21 cellular contexts compared by ENCODE assay signal in genomic region chr1:221444346-221444745, GRCh38.
DNase-seq lines count a peak whose midpoint lies in the region; ATAC-seq and TF ChIP-seq lines count a peak whose summit lies in the region.
"Had no signal": no experiment of that assay in that cellular context is flagged by ENCODE, and none has a peak within 500 bp of the region (broad histone marks: within the 10 kb centered on the region; RNA-seq: fewer than 3 reads in every experiment).

No MANE protein-coding gene starts in this region.

- no peak overlapping the region for H3K9ac ChIP-seq in fibroblast of lung (ENCODE audit: insufficient read depth, low read length)
- H3K9ac ChIP-seq: BLaER1 had no signal

- H3K27me3 ChIP-seq in right cardiac atrium (ENCODE audit: control insufficient read depth, insufficient read depth) (no peaks in the 10 kb centered on the region), fibroblast of lung (ENCODE audit: control insufficient read depth, insufficient read depth, low read length) (no peaks in the 10 kb centered on the region)
- H3K27me3 ChIP-seq: BLaER1 had no signal

- H3K4me2 ChIP-seq in fibroblast of lung (ENCODE audit: extremely low read depth, insufficient read depth, low read length), result no peak overlapping the region
- H3K4me2 ChIP-seq: BLaER1 had no signal

- H3K36me3 ChIP-seq in fibroblast of lung (ENCODE audit: control insufficient read depth, insufficient read depth, low read length), result no peaks in the 10 kb centered on the region
- H3K36me3 ChIP-seq: BLaER1 had no signal

- H4K20me1 ChIP-seq in fibroblast of lung (ENCODE audit: control insufficient read depth, extremely low read depth, insufficient read depth, low read length), result no peaks in the 10 kb centered on the region
- H4K20me1 ChIP-seq: BLaER1 had no signal

- intact Hi-C loops in right cardiac atrium (cut with DNase I), result no loop called here
- intact Hi-C loops in Right ventricle myocardium superior (cut with DNase I), result no loop called here

- 58% methylated on average over 6 of the region's 6 CpGs for WGBS in right cardiac atrium

- no peaks in the 10 kb centered on the region for H3K79me2 ChIP-seq in fibroblast of lung (ENCODE audit: control insufficient read depth, insufficient read depth, low read length)

- H3K9me3 ChIP-seq in right cardiac atrium (ENCODE audit: control insufficient read depth, low read length) (no peaks in the 10 kb centered on the region), fibroblast of lung (ENCODE audit: control insufficient read depth, insufficient read depth, low read depth, low read length) (no peaks in the 10 kb centered on the region)
- H3K9me3 ChIP-seq: BLaER1 had no signal

- H3K4me1 ChIP-seq in right cardiac atrium (ENCODE audit: control insufficient read depth, insufficient read depth, low read length) (no peaks in the 10 kb centered on the region), fibroblast of lung (ENCODE audit: control insufficient read depth, extremely low read depth, insufficient read depth, low read length) (peaks cover 12% of the 10 kb centered on the region)
- H3K4me1 ChIP-seq: BLaER1 had no signal

- no peak overlapping the region for H2AFZ ChIP-seq in fibroblast of lung (ENCODE audit: low read length)

- ATAC-seq in right cardiac atrium, result no peak
- no peak for ATAC-seq in Right ventricle myocardium superior (ENCODE audit: poor library complexity)
- no peak for ATAC-seq in GM21717 (IDR thresholded peaks at IDR 0.05; ENCODE audit: unreplicated experiment)

- H3K27ac ChIP-seq in right cardiac atrium (ENCODE audit: low read length) (no peak overlapping the region), fibroblast of lung (ENCODE audit: insufficient read depth, low read length) (no peak overlapping the region)
- H3K27ac ChIP-seq: BLaER1, HL-60 had no signal

- H3K4me3 ChIP-seq in right cardiac atrium (ENCODE audit: low read length) (no peak overlapping the region), fibroblast of lung (replicated peaks in 1 of 4; ENCODE audit: control extremely low read depth in 1 of 4, insufficient read depth in 1 of 4, low read depth in 3 of 4, low read length in 4 of 4) (no peak overlapping the region)
- H3K4me3 ChIP-seq: BLaER1 had no signal

- no peak for TF ChIP-seq CTCF in fibroblast of lung (conservative IDR thresholded peaks at IDR 0.05 in 1 of 2, IDR thresholded peaks at IDR 0.05 in 1 of 2; ENCODE audit: low read depth in 1 of 2, low read length in 2 of 2)

- peak in 2 of 3 donors; percentile 38 to 68 for DNase-seq in right cardiac atrium
- DNase-seq in Right ventricle myocardium superior, result no peak
- peak; percentile 25 to 34 for DNase-seq in fibroblast of lung (ENCODE audit: low read depth in 2 of 2)
- peak; percentile 27 for DNase-seq in iris pigment epithelial cell (ENCODE audit: low read depth)
- DNase-seq in AML-193 (lab: John Stamatoyannopoulos, UW), result no peak
- DNase-seq in NCI-H748 treated with DMSO at 0.1 percent for 48 hours (lab: John Stamatoyannopoulos, UW), result no peak
- DNase-seq: CD4-positive, CD25-positive, alpha-beta regulatory T cell; DMS153; DND-41; HCEC 1CT; Karpas-422; NCI-H1105; NCI-H1436 treated with DMSO at 0.1 percent for 48 hours; NCI-H187 treated with DMSO at 0.1 percent for 48 hours; NCI-H2171 treated with DMSO at 0.1 percent for 48 hours; NCI-H526 treated with DMSO at 0.1 percent for 48 hours; RPMI8226; SHP77 treated with DMSO at 0.1 percent for 48 hours had no signal

Comparison
In these comparisons a context has a peak if more than half of its experiments do, and no peak if none do; other contexts are left out.
1. DNase-seq: peak in right cardiac atrium (2 of 3), fibroblast of lung (2 of 2) and iris pigment epithelial cell (single experiment); none in Right ventricle myocardium superior (single experiment), AML-193 (0 of 2) and NCI-H748 treated with DMSO at 0.1 percent for 48 hours (single experiment).